Comparison of ENCODE assay signal across 18 cellular contexts in genomic region chr17:58097384-58098088, GRCh38. TPM values are rescaled to one million over a fixed set of nuclear protein-coding genes. Genes with fewer than 3 reads are reported as not detected.
"Had no signal": no experiment of that assay in that cellular context is flagged by ENCODE, and none has a peak within 500 bp of the region (broad histone marks: within the 10 kb centered on the region; RNA-seq: fewer than 3 reads in every experiment).

No MANE protein-coding gene starts in this region.

- ATAC-seq: left colon; natural killer cell; stimulated activated naive B cell treated with anti-CD40 and anti-IgM and Interleukin-4, amounts not matched to agents 10 μg/mL and 1 μg/mL and 100 μg/mL, for 72 hours had no signal

- H3K4me3 ChIP-seq: lung, sigmoid colon had no signal

- H3K79me2 ChIP-seq: parathyroid adenoma had no signal

- H3K27ac ChIP-seq: epithelial cell of prostate, parathyroid adenoma, sigmoid colon, WERI-Rb-1 had no signal

- H3K27me3 ChIP-seq: sigmoid colon had no signal

- H3K9ac ChIP-seq: parathyroid adenoma had no signal

- DNase-seq: activated CD4-positive, alpha-beta T cell treated with anti-CD3 and anti-CD28 coated beads, Interleukin-2, amount 50 U/mL, for 48 hours; activated naive CD4-positive, alpha-beta T cell; activated naive CD8-positive, alpha-beta T cell treated with anti-CD3 and anti-CD28 coated beads for 36 hours; amygdala; endodermal cell; foreskin melanocyte; glutamatergic neuron; hippocampal formation; left colon; natural killer cell; sigmoid colon; stimulated activated naive B cell treated with anti-CD40 and anti-IgM and Interleukin-4, amounts not matched to agents 10 μg/mL and 1 μg/mL and 100 μg/mL, for 72 hours; WERI-Rb-1 had no signal

- H2AFZ ChIP-seq: parathyroid adenoma had no signal

- H3K9me3 ChIP-seq: sigmoid colon had no signal

- H3K4me1 ChIP-seq: parathyroid adenoma, sigmoid colon had no signal

RNA-seq across cellular contexts. Expression of gene OR4D1, which starts 50.6 kb away (rescaled TPM):
- total RNA-seq: cardiac septum, left colon, sigmoid colon, urinary bladder had no signal
